8 cellular contexts compared by ENCODE assay signal in the genomic region with DNA sequence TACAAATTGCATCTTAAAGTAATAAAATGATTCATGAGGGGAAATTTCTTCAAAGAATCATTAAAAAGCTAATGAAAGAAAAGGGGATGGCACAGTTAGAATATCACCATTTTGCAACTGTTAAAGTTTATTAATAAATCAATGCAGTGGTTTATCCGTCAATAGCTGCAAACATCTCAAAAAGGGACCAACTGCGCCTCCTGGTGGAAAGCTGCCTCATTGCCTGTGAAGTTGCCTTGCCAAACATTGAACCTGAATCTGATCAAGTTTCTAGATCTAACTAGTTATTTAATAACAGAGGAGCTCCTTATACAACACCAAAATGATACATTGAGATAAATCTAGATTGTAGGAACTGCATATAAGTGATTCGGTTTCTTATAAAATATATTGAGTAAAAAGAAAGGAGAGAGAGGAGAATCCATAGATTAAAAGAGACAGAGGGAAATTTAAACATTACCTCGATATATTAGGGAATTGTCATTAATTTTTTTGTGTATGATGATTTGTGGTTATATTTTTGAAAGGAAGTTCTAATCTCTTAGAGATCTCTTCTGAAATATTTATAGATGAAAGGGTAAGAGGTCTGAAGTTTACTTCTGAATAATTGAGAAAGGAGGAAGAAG. TPM values are rescaled to one million over a fixed set of nuclear protein-coding genes. Genes with fewer than 3 reads are reported as not detected.
DNase-seq lines count a peak whose midpoint lies in the region; ATAC-seq and TF ChIP-seq lines count a peak whose summit lies in the region.

No MANE protein-coding gene starts in this region.

- TF ChIP-seq CTCF in esophagus muscularis mucosa (IDR thresholded peaks at IDR 0.05), result peak; percentile 86 to 90 (median 89)
- TF ChIP-seq CTCF in nephron progenitor cell (IDR thresholded peaks at IDR 0.05), result peak; percentile 94

- H3K27ac Mint-ChIP-seq in nephron progenitor cell, result no peak overlapping the region

- TF ChIP-seq POLR2A in esophagus muscularis mucosa (IDR thresholded peaks at IDR 0.05; ENCODE audit: low read depth), result no peak

- WGBS in esophagus muscularis mucosa, result 19% methylated on average over 4 of the region's 4 CpGs

- H3K9me3 ChIP-seq in NT2/D1 (ENCODE audit: insufficient read depth, low read length), result no peaks in the 10 kb centered on the region
- no peaks in the 10 kb centered on the region for H3K9me3 ChIP-seq in esophagus muscularis mucosa

- no peaks in the 10 kb centered on the region for H3K4me1 ChIP-seq in NT2/D1 (ENCODE audit: insufficient read depth, insufficient read length)
- peaks cover 0 to 8% (median 4%) of the 10 kb centered on the region in 4 donors for H3K4me1 ChIP-seq in esophagus muscularis mucosa

- intact Hi-C loops in esophagus muscularis mucosa (cut with DNase I), result loop anchor here (2.0 to 5.0 kb wide), 3 partner anchors 149 to 387 kb away; no protein-coding TSS in a partner anchor

- H3K27me3 ChIP-seq in NT2/D1 (ENCODE audit: insufficient read depth, insufficient read length), result no peaks in the 10 kb centered on the region
- peaks cover 0 to 3% (median 0%) of the 10 kb centered on the region in 4 donors for H3K27me3 ChIP-seq in esophagus muscularis mucosa

- H3K27ac ChIP-seq in esophagus muscularis mucosa (replicated peaks in 1 of 4), result no peak overlapping the region

- peak; percentile 64 for ATAC-seq in HG03175 (IDR thresholded peaks at IDR 0.05; ENCODE audit: unreplicated experiment)
- ATAC-seq in stimulated activated naive CD8-positive, alpha-beta T cell treated with anti-CD3 and anti-CD28 coated beads, Interleukin-15, Interleukin-2, amounts not matched to agents 100 U/mL and 50 U/mL, for 24 hours, result no peak
- ATAC-seq in HG03571 (IDR thresholded peaks at IDR 0.05; ENCODE audit: unreplicated experiment), result no peak

- no peak overlapping the region for H3K9ac ChIP-seq in NT2/D1 (ENCODE audit: insufficient read length, low read depth)

- peaks cover 19% of the 10 kb centered on the region for H3K4me1 Mint-ChIP-seq in nephron progenitor cell

- no peaks in the 10 kb centered on the region for H3K36me3 ChIP-seq in NT2/D1 (ENCODE audit: insufficient read depth, insufficient read length, low read length)
- H3K36me3 ChIP-seq in esophagus muscularis mucosa, result no peaks in the 10 kb centered on the region

- no peaks in the 10 kb centered on the region for H3K36me3 Mint-ChIP-seq in nephron progenitor cell (ENCODE audit: low read depth)

- peaks cover 34% of the 10 kb centered on the region for H3K27me3 Mint-ChIP-seq in nephron progenitor cell (ENCODE audit: low read depth, poor library complexity)

- no peak overlapping the region for H3K4me3 Mint-ChIP-seq in nephron progenitor cell

- no peaks in the 10 kb centered on the region for H3K9me3 Mint-ChIP-seq in nephron progenitor cell

- H3K4me3 ChIP-seq in NT2/D1 (ENCODE audit: insufficient read length, low read depth) (no peak overlapping the region), esophagus muscularis mucosa (no peak overlapping the region)

- DNase-seq in EL (peak; percentile 59), NT2/D1 (ENCODE audit: low read depth, low spot score) (peak; percentile 46), activated T-cell treated with anti-CD3 and anti-CD28 coated beads for 24 hours (ENCODE audit: low read depth) (peak; percentile 59), esophagus muscularis mucosa (ENCODE audit: extremely low spot score) (no peak), nephron progenitor cell (peak; percentile 84)
- peak; percentile 82 for DNase-seq in stimulated activated naive CD8-positive, alpha-beta T cell treated with anti-CD3 and anti-CD28 coated beads, Interleukin-15, Interleukin-2, amounts not matched to agents 100 U/mL and 50 U/mL, for 24 hours

- TF ChIP-seq EP300 in esophagus muscularis mucosa (IDR thresholded peaks at IDR 0.05), result no peak

RNA-seq across cellular contexts. Expression of gene NDUFB6, which starts 6.9 kb away (rescaled TPM):
- total RNA-seq in esophagus muscularis mucosa, result 10 to 100 TPM; 38.5 to 52.5 (median 48.6) TPM

RNA-seq across cellular contexts. Expression of gene TOPORS, which starts 27.4 kb away (rescaled TPM):
- 10 to 100 TPM; 16.5 to 25.9 (median 21.7) TPM for total RNA-seq in esophagus muscularis mucosa

RNA-seq across cellular contexts. Expression of gene SMIM27, which starts 27.7 kb away (rescaled TPM):
- 10 to 100 TPM in 1 of 4 donors, 1 to 10 TPM in 3; 4.8 to 11.2 (median 7.8) TPM for total RNA-seq in esophagus muscularis mucosa

RNA-seq across cellular contexts. Expression of gene RIGI, which starts 53.8 kb away (rescaled TPM):
- 10 to 100 TPM in 1 of 4 donors, 1 to 10 TPM in 3; 6.5 to 10.1 (median 8.2) TPM for total RNA-seq in esophagus muscularis mucosa

RNA-seq across cellular contexts. Expression of gene TAF1L, which starts 55.6 kb away (rescaled TPM):
- not detected for total RNA-seq in esophagus muscularis mucosa
